ENCODE assay signal across 9 cellular contexts in genomic region chr18:2881490-2882195, GRCh38. TPM values are rescaled to one million over a fixed set of nuclear protein-coding genes. Genes with fewer than 3 reads are reported as not detected.
DNase-seq lines count a peak whose midpoint lies in the region; ATAC-seq lines count a peak whose summit lies in the region.
"Had no signal": no experiment of that assay in that cellular context is flagged by ENCODE, and none has a peak within 500 bp of the region (broad histone marks: within the 10 kb centered on the region; RNA-seq: fewer than 3 reads in every experiment).

No MANE protein-coding gene starts in this region.

- H3K4me3 Mint-ChIP-seq in stimulated activated effector memory CD8-positive, alpha-beta T cell treated with anti-CD3 and anti-CD28 coated beads, Interleukin-12 subunit alpha, Interleukin-12 subunit beta, amount 100 ng/mL, for 72 hours, result peak overlapping the region; percentile 33
- H3K4me3 Mint-ChIP-seq: brain had no signal

- H3K27ac Mint-ChIP-seq in stimulated activated effector memory CD8-positive, alpha-beta T cell treated with anti-CD3 and anti-CD28 coated beads, Interleukin-12 subunit alpha, Interleukin-12 subunit beta, amount 100 ng/mL, for 72 hours, result peak overlapping the region; percentile 58

- H3K9me3 Mint-ChIP-seq in stimulated activated effector memory CD8-positive, alpha-beta T cell treated with anti-CD3 and anti-CD28 coated beads, Interleukin-12 subunit alpha, Interleukin-12 subunit beta, amount 100 ng/mL, for 72 hours, result peaks cover 4% of the 10 kb centered on the region

- DNase-seq in GM04503 (ENCODE audit: low read depth), result peak; percentile 87
- peak; percentile 11 for DNase-seq in activated T-helper 9 cell treated with anti-CD3 and anti-CD28 coated beads, Interleukin-2, amount 50 U/mL, for 16 hours (ENCODE audit: low read depth)
- peak; percentile 75 for DNase-seq in left cardiac atrium
- DNase-seq in stimulated activated effector memory CD8-positive, alpha-beta T cell treated with anti-CD3 and anti-CD28 coated beads, Interleukin-12 subunit alpha, Interleukin-12 subunit beta, amount 100 ng/mL, for 72 hours (ENCODE audit: low spot score in 2 of 2), result no peak
- no peak for DNase-seq in caudate nucleus (lab: John Stamatoyannopoulos, UW)
- DNase-seq: midbrain had no signal

- no peak overlapping the region for H3K27ac ChIP-seq in caudate nucleus (ENCODE audit: low read depth, low read length)

- H3K36me3 Mint-ChIP-seq in stimulated activated effector memory CD8-positive, alpha-beta T cell treated with anti-CD3 and anti-CD28 coated beads, Interleukin-12 subunit alpha, Interleukin-12 subunit beta, amount 100 ng/mL, for 72 hours, result no peaks in the 10 kb centered on the region
- H3K36me3 Mint-ChIP-seq: brain had no signal

- intact Hi-C loops in left cardiac atrium (cut with DNase I), result no loop called here

- H3K4me1 Mint-ChIP-seq in stimulated activated effector memory CD8-positive, alpha-beta T cell treated with anti-CD3 and anti-CD28 coated beads, Interleukin-12 subunit alpha, Interleukin-12 subunit beta, amount 100 ng/mL, for 72 hours, result peaks cover 27% of the 10 kb centered on the region

- peak; percentile 64 to 90 for ATAC-seq in left cardiac atrium
- peak; percentile 44 for ATAC-seq in stimulated activated effector memory CD8-positive, alpha-beta T cell treated with anti-CD3 and anti-CD28 coated beads, Interleukin-12 subunit alpha, Interleukin-12 subunit beta, amount 100 ng/mL, for 72 hours
- no peak for ATAC-seq in GM21576 (IDR thresholded peaks at IDR 0.05; ENCODE audit: unreplicated experiment)
- no peak for ATAC-seq in GM19395 (IDR thresholded peaks at IDR 0.05; ENCODE audit: unreplicated experiment)

RNA-seq across cellular contexts. Expression of gene EMILIN2, which starts 34.8 kb away (rescaled TPM):
- total RNA-seq in left cardiac atrium, result 10 to 100 TPM; 12.2 to 17.8 TPM

Comparison
In these comparisons a context has a peak if more than half of its experiments do, and no peak if none do; other contexts are left out.
1. DNase-seq: peak in GM04503 (single experiment), activated T-helper 9 cell treated with anti-CD3 and anti-CD28 coated beads, Interleukin-2, amount 50 U/mL, for 16 hours (single experiment) and left cardiac atrium (single experiment); none in stimulated activated effector memory CD8-positive, alpha-beta T cell treated with anti-CD3 and anti-CD28 coated beads, Interleukin-12 subunit alpha, Interleukin-12 subunit beta, amount 100 ng/mL, for 72 hours (0 of 2) and caudate nucleus (0 of 61).
2. ATAC-seq: peak in left cardiac atrium (2 of 2) and stimulated activated effector memory CD8-positive, alpha-beta T cell treated with anti-CD3 and anti-CD28 coated beads, Interleukin-12 subunit alpha, Interleukin-12 subunit beta, amount 100 ng/mL, for 72 hours (single experiment); none in GM21576 (single experiment) and GM19395 (single experiment).